Comparison of ENCODE assay signal across 16 cellular contexts in genomic region chr19:38500450-38500849, GRCh38.
DNase-seq lines count a peak whose midpoint lies in the region; ATAC-seq and TF ChIP-seq lines count a peak whose summit lies in the region.
"Had no signal": no experiment of that assay in that cellular context is flagged by ENCODE, and none has a peak within 500 bp of the region (broad histone marks: within the 10 kb centered on the region; RNA-seq: fewer than 3 reads in every experiment).

No MANE protein-coding gene starts in this region.

- H2AK5ac ChIP-seq in neuronal stem cell (ENCODE audit: low read depth, low read length), result peak overlapping the region; percentile 81

- 0 out of 2 replicates have a peak, but pooled peaks cover 3% of the 10 kb centered on the region for H3K27me3 ChIP-seq in Panc1 (ENCODE audit: control insufficient read depth, insufficient read depth, low read length)
- no peaks in the 10 kb centered on the region for H3K27me3 ChIP-seq in neuronal stem cell (ENCODE audit: control insufficient read depth in 3 of 3, insufficient read depth in 3 of 3, low read depth in 1 of 3, low read length in 3 of 3)
- no peaks in the 10 kb centered on the region for H3K27me3 ChIP-seq in gastrocnemius medialis

- intact Hi-C loops in Panc1 (cut with micrococcal nuclease; ENCODE audit: unreplicated experiment) (loop anchor here (10.0 kb wide), 1 partner anchor 354 kb away; no protein-coding TSS in a partner anchor), gastrocnemius medialis (cut with DNase I; ENCODE audit: low total_unique reads) (loop anchor here (5.0 kb wide), 1 partner anchor 37 kb away; no protein-coding TSS in a partner anchor)

- POLR2A ChIA-PET in Panc1 (lab: Charles Lee), result interaction anchor here (0.6 kb wide), 1 partner anchor 39 kb away, joined by 11 read pairs; no protein-coding TSS in a partner anchor

- H3K27ac Mint-ChIP-seq in activated naive CD8-positive, alpha-beta T cell treated with anti-CD3 and anti-CD28 coated beads, Interleukin-2, amount 50 U/mL, for 24 hours, result no peak overlapping the region
- H3K27ac Mint-ChIP-seq in activated naive CD8-positive, alpha-beta T cell treated with anti-CD3 and anti-CD28 coated beads for 36 hours, result no peak overlapping the region
- H3K27ac Mint-ChIP-seq in stimulated activated memory B cell treated with anti-CD40 and anti-IgM and Interleukin-4, amounts not matched to agents 10 μg/mL and 1 μg/mL and 100 μg/mL, for 72 hours, result no peak overlapping the region
- H3K27ac Mint-ChIP-seq: CD4-positive, alpha-beta memory T cell had no signal

- no peak overlapping the region for H4K91ac ChIP-seq in neuronal stem cell (ENCODE audit: low read depth, low read length, poor library complexity)

- no peak overlapping the region for H3K9ac ChIP-seq in neuronal stem cell (ENCODE audit: low read depth, low read length, poor library complexity)
- H3K9ac ChIP-seq: GM23248 had no signal

- H3K4ac ChIP-seq in neuronal stem cell (ENCODE audit: low read length), result no peak overlapping the region

- ATAC-seq in activated naive CD8-positive, alpha-beta T cell treated with anti-CD3 and anti-CD28 coated beads, Interleukin-2, amount 50 U/mL, for 24 hours, result peak; percentile 37
- 0 out of 2 replicates have a peak, but pooled peaks have one; percentile 20 for ATAC-seq in Panc1
- ATAC-seq in stimulated activated memory B cell treated with anti-CD40 and anti-IgM and Interleukin-4, amounts not matched to agents 10 μg/mL and 1 μg/mL and 100 μg/mL, for 72 hours, result peak; percentile 12
- ATAC-seq in GM21717 (IDR thresholded peaks at IDR 0.05; ENCODE audit: unreplicated experiment), result no peak
- no peak for ATAC-seq in gastrocnemius medialis

- H3K4me1 ChIP-seq in Panc1 (ENCODE audit: control insufficient read depth, insufficient read depth, low read length) (no peaks in the 10 kb centered on the region), neuronal stem cell (ENCODE audit: control insufficient read depth in 2 of 2, insufficient read depth in 1 of 2, low read depth in 1 of 2, low read length in 2 of 2) (no peaks in the 10 kb centered on the region), gastrocnemius medialis (no peaks in the 10 kb centered on the region)

- no peak overlapping the region for H3K4me2 ChIP-seq in neuronal stem cell (ENCODE audit: insufficient read depth, low read length, poor library complexity, severe bottlenecking)

- BruUV-seq in Panc1 (replicated peaks; lab: Mats Ljungman, UMichigan), result no TSS peak

- H3K27ac ChIP-seq in Panc1 (ENCODE audit: low read length) (no peak overlapping the region), neuronal stem cell (replicated peaks; ENCODE audit: low read length) (no peak overlapping the region), gastrocnemius medialis (no peak overlapping the region)
- H3K27ac ChIP-seq: GM23248 had no signal

- no peaks in the 10 kb centered on the region for H3K79me1 ChIP-seq in neuronal stem cell (ENCODE audit: low read depth, low read length)

- H3K9me3 ChIP-seq in Panc1 (ENCODE audit: control insufficient read depth, insufficient read depth, low read depth, low read length), result no peaks in the 10 kb centered on the region
- H3K9me3 ChIP-seq in neuronal stem cell (replicated peaks in 1 of 2; ENCODE audit: control insufficient read depth in 2 of 2, insufficient read depth in 1 of 2, low read depth in 1 of 2, low read length in 2 of 2), result peaks cover 0 to 3% of the 10 kb centered on the region in 2 donors
- no peaks in the 10 kb centered on the region for H3K9me3 ChIP-seq in gastrocnemius medialis
- H3K9me3 ChIP-seq: HAP-1 had no signal

- no peak overlapping the region for H4K8ac ChIP-seq in neuronal stem cell (ENCODE audit: low read depth, low read length)

- no peak overlapping the region for H3K14ac ChIP-seq in neuronal stem cell (ENCODE audit: low read length)

- no CpG with 5 or more reads among the region's 11 CpGs for WGBS in neuronal stem cell (ENCODE audit: extremely low coverage in 2 of 2, insufficient read length in 2 of 2, insufficient replicate concordance in 1 of 2), 2 donors

- H3K36me3 Mint-ChIP-seq in activated naive CD8-positive, alpha-beta T cell treated with anti-CD3 and anti-CD28 coated beads, Interleukin-2, amount 50 U/mL, for 24 hours (ENCODE audit: low read depth), result no peaks in the 10 kb centered on the region
- H3K36me3 Mint-ChIP-seq in activated naive CD8-positive, alpha-beta T cell treated with anti-CD3 and anti-CD28 coated beads for 36 hours, result no peaks in the 10 kb centered on the region
- no peaks in the 10 kb centered on the region for H3K36me3 Mint-ChIP-seq in stimulated activated memory B cell treated with anti-CD40 and anti-IgM and Interleukin-4, amounts not matched to agents 10 μg/mL and 1 μg/mL and 100 μg/mL, for 72 hours
- H3K36me3 Mint-ChIP-seq: CD4-positive, alpha-beta memory T cell had no signal

- DNase-seq in activated naive CD8-positive, alpha-beta T cell treated with anti-CD3 and anti-CD28 coated beads, Interleukin-2, amount 50 U/mL, for 24 hours, result no peak
- DNase-seq in activated naive CD8-positive, alpha-beta T cell treated with anti-CD3 and anti-CD28 coated beads for 36 hours, result no peak
- DNase-seq in Panc1 (ENCODE audit: low read depth, low spot score) (no peak), neuronal stem cell (ENCODE audit: low spot score) (no peak), gastrocnemius medialis (no peak)
- no peak for DNase-seq in stimulated activated naive CD4-positive, alpha-beta T cell treated with Interleukin-2 at 50 U/mL for 16 hours (lab: John Stamatoyannopoulos, UW)
- DNase-seq: 8988T; C1 segment of cervical spinal cord; Calu3; CD4-positive, alpha-beta memory T cell; COR-L47; DMS79; GM23248 had no signal

- H3K4me3 ChIP-seq in Panc1 (ENCODE audit: low read depth in 2 of 2, low read length in 2 of 2), result no peak overlapping the region
- H3K4me3 ChIP-seq in neuronal stem cell (ENCODE audit: low read length in 2 of 2), result no peak overlapping the region
- no peak overlapping the region for H3K4me3 ChIP-seq in gastrocnemius medialis
- H3K4me3 ChIP-seq: GM23248, HAP-1 had no signal

- no peak overlapping the region for H2BK15ac ChIP-seq in neuronal stem cell (ENCODE audit: low read length)

- H3K18ac ChIP-seq in neuronal stem cell (ENCODE audit: low read length), result no peak overlapping the region

- CTCF ChIA-PET in Panc1 (lab: Charles Lee), result no interaction called here

- TF ChIP-seq CTCF in Panc1 (IDR thresholded peaks at IDR 0.05) (no peak), gastrocnemius medialis (IDR thresholded peaks at IDR 0.05 in 4 of 5, conservative IDR thresholded peaks at IDR 0.05 in 1 of 5) (no peak)

- H2BK120ac ChIP-seq in neuronal stem cell (ENCODE audit: low read depth, low read length), result no peak overlapping the region

- no peak overlapping the region for H3K4me3 Mint-ChIP-seq in activated naive CD8-positive, alpha-beta T cell treated with anti-CD3 and anti-CD28 coated beads, Interleukin-2, amount 50 U/mL, for 24 hours
- no peak overlapping the region for H3K4me3 Mint-ChIP-seq in activated naive CD8-positive, alpha-beta T cell treated with anti-CD3 and anti-CD28 coated beads for 36 hours
- H3K4me3 Mint-ChIP-seq in stimulated activated memory B cell treated with anti-CD40 and anti-IgM and Interleukin-4, amounts not matched to agents 10 μg/mL and 1 μg/mL and 100 μg/mL, for 72 hours, result no peak overlapping the region
- H3K4me3 Mint-ChIP-seq: CD4-positive, alpha-beta memory T cell had no signal

- H3K23ac ChIP-seq in neuronal stem cell (ENCODE audit: low read depth, low read length, poor library complexity), result peak overlapping the region; percentile 34

- H2AFZ ChIP-seq in neuronal stem cell (ENCODE audit: low read length), result no peak overlapping the region
- H2AFZ ChIP-seq: GM23248 had no signal

- H3K4me1 Mint-ChIP-seq in activated naive CD8-positive, alpha-beta T cell treated with anti-CD3 and anti-CD28 coated beads, Interleukin-2, amount 50 U/mL, for 24 hours, result no peaks in the 10 kb centered on the region
- H3K4me1 Mint-ChIP-seq in activated naive CD8-positive, alpha-beta T cell treated with anti-CD3 and anti-CD28 coated beads for 36 hours, result no peaks in the 10 kb centered on the region
- no peaks in the 10 kb centered on the region for H3K4me1 Mint-ChIP-seq in stimulated activated memory B cell treated with anti-CD40 and anti-IgM and Interleukin-4, amounts not matched to agents 10 μg/mL and 1 μg/mL and 100 μg/mL, for 72 hours
- H3K4me1 Mint-ChIP-seq: CD4-positive, alpha-beta memory T cell had no signal

- H3K9me3 Mint-ChIP-seq in activated naive CD8-positive, alpha-beta T cell treated with anti-CD3 and anti-CD28 coated beads, Interleukin-2, amount 50 U/mL, for 24 hours, result no peaks in the 10 kb centered on the region
- no peaks in the 10 kb centered on the region for H3K9me3 Mint-ChIP-seq in activated naive CD8-positive, alpha-beta T cell treated with anti-CD3 and anti-CD28 coated beads for 36 hours
- H3K9me3 Mint-ChIP-seq in stimulated activated memory B cell treated with anti-CD40 and anti-IgM and Interleukin-4, amounts not matched to agents 10 μg/mL and 1 μg/mL and 100 μg/mL, for 72 hours, result no peaks in the 10 kb centered on the region

- no peak overlapping the region for H2BK5ac ChIP-seq in neuronal stem cell (ENCODE audit: low read length)

- no peaks in the 10 kb centered on the region for H3K27me3 Mint-ChIP-seq in activated naive CD8-positive, alpha-beta T cell treated with anti-CD3 and anti-CD28 coated beads, Interleukin-2, amount 50 U/mL, for 24 hours
- H3K27me3 Mint-ChIP-seq in activated naive CD8-positive, alpha-beta T cell treated with anti-CD3 and anti-CD28 coated beads for 36 hours, result peaks cover 4% of the 10 kb centered on the region
- peaks cover 40% of the 10 kb centered on the region for H3K27me3 Mint-ChIP-seq in stimulated activated memory B cell treated with anti-CD40 and anti-IgM and Interleukin-4, amounts not matched to agents 10 μg/mL and 1 μg/mL and 100 μg/mL, for 72 hours

- H3K36me3 ChIP-seq in Panc1 (ENCODE audit: control insufficient read depth, insufficient read depth, low read length), result no peaks in the 10 kb centered on the region
- no peaks in the 10 kb centered on the region for H3K36me3 ChIP-seq in neuronal stem cell (replicated peaks in 1 of 2; ENCODE audit: control insufficient read depth in 2 of 2, insufficient read depth in 2 of 2, low read length in 2 of 2)
- H3K36me3 ChIP-seq in gastrocnemius medialis, result peaks cover 4 to 99% of the 10 kb centered on the region in 2 donors
- H3K36me3 ChIP-seq: HAP-1 had no signal

- in situ Hi-C loops in Panc1 (cut with HindIII; ENCODE audit: low pct_unique_long_range_greater_than_20kb, low sequenced_read_pairs) (loop anchor here (5.0 kb wide), 1 partner anchor 47 kb away; no protein-coding TSS in a partner anchor), gastrocnemius medialis (cut with MboI; ENCODE audit: low sequenced_read_pairs in 4 of 4) (no loop called here)

- H2BK12ac ChIP-seq in neuronal stem cell (ENCODE audit: low read length), result no peak overlapping the region

- TF ChIP-seq POLR2A in gastrocnemius medialis (IDR thresholded peaks at IDR 0.05), result no peak

Comparison
In these comparisons a context has a peak if more than half of its experiments do, and no peak if none do; other contexts are left out.
1. ATAC-seq: peak in activated naive CD8-positive, alpha-beta T cell treated with anti-CD3 and anti-CD28 coated beads, Interleukin-2, amount 50 U/mL, for 24 hours (single experiment), Panc1 (single experiment) and stimulated activated memory B cell treated with anti-CD40 and anti-IgM and Interleukin-4, amounts not matched to agents 10 μg/mL and 1 μg/mL and 100 μg/mL, for 72 hours (single experiment); none in GM21717 (single experiment) and gastrocnemius medialis (0 of 2).